Comparison of ENCODE assay signal across 8 cellular contexts in the genomic region with DNA sequence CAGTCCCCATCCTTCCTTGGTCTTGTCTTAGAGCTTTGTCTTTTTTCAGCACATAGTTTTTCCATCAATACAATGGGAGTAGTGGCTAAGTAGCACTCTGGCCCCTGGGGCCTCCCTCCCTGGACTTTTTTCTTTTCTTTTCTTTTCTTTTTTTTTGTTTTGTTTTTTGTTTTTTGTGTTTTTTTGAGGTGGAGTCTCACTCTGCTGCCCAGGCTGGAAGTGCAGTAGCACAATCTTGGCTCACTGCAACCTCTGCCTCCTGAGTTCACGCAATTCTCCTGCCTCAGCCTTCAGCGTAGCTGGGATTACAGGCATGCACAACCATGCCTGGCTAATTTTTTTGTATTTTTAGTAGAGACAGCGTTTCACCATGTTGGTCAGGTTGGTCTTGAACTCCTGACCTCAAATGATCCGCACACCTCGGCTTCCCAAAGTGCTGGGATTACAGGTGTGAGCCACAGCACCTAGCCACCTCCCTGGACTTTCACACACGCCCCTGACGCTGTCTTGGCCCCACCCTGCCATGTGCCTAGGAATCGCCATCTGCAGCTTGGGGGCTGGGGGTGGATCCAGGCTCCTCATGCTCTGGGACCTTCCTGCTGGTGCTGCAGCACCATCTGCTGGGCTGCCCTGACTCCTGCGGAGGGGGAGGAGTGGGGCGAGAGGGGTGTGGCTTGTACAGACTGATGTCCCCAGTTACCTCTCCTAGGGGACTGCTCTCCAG. TPM values are rescaled to one million over a fixed set of nuclear protein-coding genes. Genes with fewer than 3 reads are reported as not detected.
A peak's percentile ranks its signal among the peaks of the same experiment; 100 is the strongest.
DNase-seq lines count a peak whose midpoint lies in the region; ATAC-seq and TF ChIP-seq lines count a peak whose summit lies in the region.

No MANE protein-coding gene starts in this region.

- DNase-seq in ACHN (peak; percentile 82), LHCN-M2 (ENCODE audit: low read depth) (peak; percentile 81), RWPE1 (ENCODE audit: low spot score) (peak; percentile 98), fibroblast of peridontal ligament (ENCODE audit: extremely low read depth) (peak; percentile 84), nephron progenitor cell (peak; percentile 88)
- DNase-seq in activated T-helper 2 cell treated with anti-CD3 and anti-CD28 coated beads, Interferon-gamma antibody, Interleukin-2, Interleukin-4, amounts not matched to agents 10 μg/mL and 5 μg/mL and 100 μg/mL, durations not matched to agents 14 hours and 24 hours and 36 hours (ENCODE audit: low spot score) = peak; percentile 84
- peak; percentile 74 to 82 (median 76) for DNase-seq in stimulated activated naive CD4-positive, alpha-beta T cell (lab: John Stamatoyannopoulos, UW)

- no peaks in the 10 kb centered on the region for H3K9me3 Mint-ChIP-seq in activated T-helper 2 cell treated with anti-CD3 and anti-CD28 coated beads, Interferon-gamma antibody, Interleukin-2, Interleukin-4, amounts not matched to agents 10 μg/mL and 5 μg/mL and 100 μg/mL, durations not matched to agents 14 hours and 24 hours and 36 hours
- no peaks in the 10 kb centered on the region for H3K9me3 Mint-ChIP-seq in nephron progenitor cell

- CTCF ChIA-PET in RWPE1 (lab: Yijun Ruan, JAX) = interaction anchor here (0.5 to 11.3 kb wide), 16 partner anchors 11 to 434 kb away, joined by 3 to 134 read pairs (median 4); partner anchors contain the start of genes RPP25 and SCAMP5

- H3K36me3 Mint-ChIP-seq in activated T-helper 2 cell treated with anti-CD3 and anti-CD28 coated beads, Interferon-gamma antibody, Interleukin-2, Interleukin-4, amounts not matched to agents 10 μg/mL and 5 μg/mL and 100 μg/mL, durations not matched to agents 14 hours and 24 hours and 36 hours (ENCODE audit: low read depth) = peaks cover 55% of the 10 kb centered on the region
- peaks cover 5% of the 10 kb centered on the region for H3K36me3 Mint-ChIP-seq in nephron progenitor cell (ENCODE audit: low read depth)

- peak; percentile 99 for TF ChIP-seq CTCF in RWPE1 (conservative IDR thresholded peaks at IDR 0.05; ENCODE audit: low read depth)
- TF ChIP-seq CTCF in nephron progenitor cell (IDR thresholded peaks at IDR 0.05) = peak; percentile 75

- POLR2A ChIA-PET in RWPE1 (lab: Yijun Ruan, JAX; ENCODE audit: low non-redundant PET) = interaction anchor here (0.5 to 1.3 kb wide), 2 partner anchors 175 to 257 kb away, joined by 3 to 4 read pairs; no protein-coding TSS in a partner anchor

- peak overlapping the region; percentile 88 for H3K4me3 Mint-ChIP-seq in activated T-helper 2 cell treated with anti-CD3 and anti-CD28 coated beads, Interferon-gamma antibody, Interleukin-2, Interleukin-4, amounts not matched to agents 10 μg/mL and 5 μg/mL and 100 μg/mL, durations not matched to agents 14 hours and 24 hours and 36 hours (ENCODE audit: low read depth)
- peak overlapping the region; percentile 67 for H3K4me3 Mint-ChIP-seq in nephron progenitor cell

- ATAC-seq in GM18867 (IDR thresholded peaks at IDR 0.05; ENCODE audit: unreplicated experiment) = peak; percentile 32

- H3K27ac Mint-ChIP-seq in activated T-helper 2 cell treated with anti-CD3 and anti-CD28 coated beads, Interferon-gamma antibody, Interleukin-2, Interleukin-4, amounts not matched to agents 10 μg/mL and 5 μg/mL and 100 μg/mL, durations not matched to agents 14 hours and 24 hours and 36 hours = peak overlapping the region; percentile 78
- no peak overlapping the region for H3K27ac Mint-ChIP-seq in nephron progenitor cell

- in situ Hi-C loops in ACHN (cut with HindIII; ENCODE audit: low pct_ligation_motif_present, low pct_unique_long_range_greater_than_20kb, low sequenced_read_pairs) = no loop called here

- H3K27me3 Mint-ChIP-seq in activated T-helper 2 cell treated with anti-CD3 and anti-CD28 coated beads, Interferon-gamma antibody, Interleukin-2, Interleukin-4, amounts not matched to agents 10 μg/mL and 5 μg/mL and 100 μg/mL, durations not matched to agents 14 hours and 24 hours and 36 hours (ENCODE audit: low read depth) = no peaks in the 10 kb centered on the region
- H3K27me3 Mint-ChIP-seq in nephron progenitor cell (ENCODE audit: low read depth, poor library complexity) = peaks cover 30% of the 10 kb centered on the region

- intact Hi-C loops in activated T-helper 2 cell treated with anti-CD3 and anti-CD28 coated beads, Interferon-gamma antibody, Interleukin-2, Interleukin-4, amounts not matched to agents 10 μg/mL and 5 μg/mL and 100 μg/mL, durations not matched to agents 14 hours and 24 hours and 36 hours (cut with micrococcal nuclease) = loop anchor here (1.0 to 5.0 kb wide), 4 partner anchors 161 to 267 kb away; partner anchors contain the start of genes COX5A and RPP25

- H3K27ac ChIP-seq in RWPE1 = peak overlapping the region; percentile 90

- H3K4me1 Mint-ChIP-seq in activated T-helper 2 cell treated with anti-CD3 and anti-CD28 coated beads, Interferon-gamma antibody, Interleukin-2, Interleukin-4, amounts not matched to agents 10 μg/mL and 5 μg/mL and 100 μg/mL, durations not matched to agents 14 hours and 24 hours and 36 hours (ENCODE audit: low read depth) = peaks cover 38% of the 10 kb centered on the region
- H3K4me1 Mint-ChIP-seq in nephron progenitor cell = peaks cover 37% of the 10 kb centered on the region

RNA-seq across cellular contexts. Expression of gene C15orf39, which starts 2.8 kb away (rescaled TPM):
- total RNA-seq in LHCN-M2 (2014; rRNA removed) = 3.1 and 3.3 TPM in 2 replicates
- polyA plus RNA-seq in LHCN-M2 (2012) = 3.0 TPM
- 62.4 and 63.5 TPM in 2 replicates for total RNA-seq in activated T-helper 2 cell treated with anti-CD3 and anti-CD28 coated beads, Interferon-gamma antibody, Interleukin-2, Interleukin-4, amounts not matched to agents 10 μg/mL and 5 μg/mL and 100 μg/mL, durations not matched to agents 14 hours and 24 hours and 36 hours

RNA-seq across cellular contexts. Expression of gene GOLGA6C, which starts 53.6 kb away (rescaled TPM):
- total RNA-seq in LHCN-M2 (2014; rRNA removed) = not detected in 2 replicates
- not detected for polyA plus RNA-seq in LHCN-M2 (2012)
- not detected in 2 replicates for total RNA-seq in activated T-helper 2 cell treated with anti-CD3 and anti-CD28 coated beads, Interferon-gamma antibody, Interleukin-2, Interleukin-4, amounts not matched to agents 10 μg/mL and 5 μg/mL and 100 μg/mL, durations not matched to agents 14 hours and 24 hours and 36 hours

Comparison
In these comparisons a context has a peak if more than half of its experiments do, and no peak if none do; other contexts are left out.
1. Peak in every context shown above with its lines: DNase-seq, ATAC-seq and H3K27ac ChIP-seq.
2. RNA of gene C15orf39, which starts 2.8 kb away (total RNA-seq): 62.4 to 63.5 TPM in activated T-helper 2 cell treated with anti-CD3 and anti-CD28 coated beads, Interferon-gamma antibody, Interleukin-2, Interleukin-4, amounts not matched to agents 10 μg/mL and 5 μg/mL and 100 μg/mL, durations not matched to agents 14 hours and 24 hours and 36 hours; 3.1 to 3.3 TPM in LHCN-M2; every median in the first group is over 10 times any median in the second.